10 cellular contexts compared by ENCODE assay signal in genomic region chr2:134365356-134365755, GRCh38.
DNase-seq lines count a peak whose midpoint lies in the region; ATAC-seq and TF ChIP-seq lines count a peak whose summit lies in the region.
"Had no signal": no experiment of that assay in that cellular context is flagged by ENCODE, and none has a peak within 500 bp of the region (broad histone marks: within the 10 kb centered on the region; RNA-seq: fewer than 3 reads in every experiment).

No MANE protein-coding gene starts in this region.

- H3K27me3 Mint-ChIP-seq in activated T-helper 17 cell treated with anti-CD3 and anti-CD28 coated beads, Interleukin-2, amount 50 U/mL, for 72 hours = no peaks in the 10 kb centered on the region
- H3K27me3 Mint-ChIP-seq in neural crest cell (ENCODE audit: low read depth) = no peaks in the 10 kb centered on the region

- no peak for TF ChIP-seq POLR2A in HCT116 (IDR thresholded peaks at IDR 0.05; ENCODE audit: borderline replicate concordance, extremely low read depth, insufficient read depth, insufficient read length)

- peaks cover 16% of the 10 kb centered on the region for H3K4me1 ChIP-seq in DOHH2 (ENCODE audit: control insufficient read depth, low read length)
- H3K4me1 ChIP-seq in HCT116 (ENCODE audit: control insufficient read depth in 1 of 2, insufficient read depth in 2 of 2, low read length in 2 of 2) = no peaks in the 10 kb centered on the region; a peak in 1 of 4 replicates

- peaks cover 55% of the 10 kb centered on the region for H3K36me3 ChIP-seq in DOHH2 (ENCODE audit: control insufficient read depth, low read length)
- no peaks in the 10 kb centered on the region for H3K36me3 ChIP-seq in HCT116 (ENCODE audit: control insufficient read depth in 1 of 2, insufficient read depth in 2 of 2, low read length in 2 of 2)

- H2AFZ ChIP-seq in HCT116 (ENCODE audit: low read depth, low read length, poor library complexity, severe bottlenecking) = no peak overlapping the region

- H3K4me1 Mint-ChIP-seq in activated T-helper 17 cell treated with anti-CD3 and anti-CD28 coated beads, Interleukin-2, amount 50 U/mL, for 72 hours = peaks cover 39% of the 10 kb centered on the region
- H3K4me1 Mint-ChIP-seq in neural crest cell = no peaks in the 10 kb centered on the region

- H3K9me2 ChIP-seq in DOHH2 (replicated peaks; ENCODE audit: control insufficient read depth, low read length) = no peaks in the 10 kb centered on the region
- no peaks in the 10 kb centered on the region for H3K9me2 ChIP-seq in HCT116 (ENCODE audit: insufficient read depth)

- RAD21 ChIA-PET in HCT116 (lab: Charles Lee; ENCODE audit: low non-redundant PET in 1 of 2, low total read pairs in 2 of 2, uncharacterized antibody in 2 of 2, unreplicated experiment in 2 of 2) = no interaction called here

- H3K27ac ChIP-seq in DOHH2 (ENCODE audit: low read depth, low read length) = no peak overlapping the region
- H3K27ac ChIP-seq in HCT116 (ENCODE audit: low read depth, low read length) = no peak overlapping the region
- H3K27ac ChIP-seq: adrenal gland had no signal

- H4K20me1 ChIP-seq in DOHH2 (ENCODE audit: control insufficient read depth, insufficient read depth, low read depth, low read length) (no peaks in the 10 kb centered on the region), HCT116 (ENCODE audit: insufficient read depth) (no peaks in the 10 kb centered on the region)

- H3K4me3 ChIP-seq in DOHH2 (ENCODE audit: low read length) (no peak overlapping the region), HCT116 (replicated peaks in 1 of 2; ENCODE audit: low read depth in 1 of 2, low read length in 2 of 2) (no peak overlapping the region)
- H3K4me3 ChIP-seq: adrenal gland had no signal

- BruUV-seq in HCT116 (replicated peaks; lab: Mats Ljungman, UMichigan) = no TSS peak

- ATAC-seq in HCT116 (peak; percentile 89), HG03280 (IDR thresholded peaks at IDR 0.05; ENCODE audit: unreplicated experiment) (no peak)
- no peak for ATAC-seq in activated T-helper 17 cell treated with anti-CD3 and anti-CD28 coated beads, Interleukin-2, amount 50 U/mL, for 72 hours (replicated peaks)

- no peaks in the 10 kb centered on the region for H3F3A ChIP-seq in DOHH2 (ENCODE audit: control insufficient read depth, insufficient read depth)

- H3K27me3 ChIP-seq in DOHH2 (ENCODE audit: control insufficient read depth, low read length) = no peaks in the 10 kb centered on the region
- no peaks in the 10 kb centered on the region for H3K27me3 ChIP-seq in HCT116 (ENCODE audit: insufficient read depth, low read length)
- H3K27me3 ChIP-seq: adrenal gland had no signal

- peaks cover 90% of the 10 kb centered on the region for H3K36me3 Mint-ChIP-seq in activated T-helper 17 cell treated with anti-CD3 and anti-CD28 coated beads, Interleukin-2, amount 50 U/mL, for 72 hours (ENCODE audit: low read depth)
- no peaks in the 10 kb centered on the region for H3K36me3 Mint-ChIP-seq in neural crest cell (ENCODE audit: low read depth)

- no peaks in the 10 kb centered on the region for H3K9me3 Mint-ChIP-seq in activated T-helper 17 cell treated with anti-CD3 and anti-CD28 coated beads, Interleukin-2, amount 50 U/mL, for 72 hours
- H3K9me3 Mint-ChIP-seq in neural crest cell = no peaks in the 10 kb centered on the region
- H3K9me3 Mint-ChIP-seq: nephron had no signal

- H3K27ac Mint-ChIP-seq in activated T-helper 17 cell treated with anti-CD3 and anti-CD28 coated beads, Interleukin-2, amount 50 U/mL, for 72 hours = peak overlapping the region; percentile 68
- no peak overlapping the region for H3K27ac Mint-ChIP-seq in neural crest cell (ENCODE audit: unreplicated experiment)
- H3K27ac Mint-ChIP-seq: nephron had no signal

- peak; percentile 11; the same call in 1 of the 2 replicates for TF ChIP-seq RAD21 in HCT116 (IDR thresholded peaks at IDR 0.05; ENCODE audit: low read depth)

- H3K4me3 Mint-ChIP-seq in activated T-helper 17 cell treated with anti-CD3 and anti-CD28 coated beads, Interleukin-2, amount 50 U/mL, for 72 hours = no peak overlapping the region
- H3K4me3 Mint-ChIP-seq in neural crest cell = no peak overlapping the region
- H3K4me3 Mint-ChIP-seq: nephron had no signal

- CTCF ChIA-PET in HCT116 (lab: Charles Lee) = no interaction called here

- intact Hi-C loops in HCT116 (cut with micrococcal nuclease) = no loop called here

- POLR2A ChIA-PET in HCT116 (lab: Charles Lee) = no interaction called here

- no peaks in the 10 kb centered on the region for H3K79me2 ChIP-seq in DOHH2 (ENCODE audit: control insufficient read depth, low read length)
- no peaks in the 10 kb centered on the region for H3K79me2 ChIP-seq in HCT116 (ENCODE audit: insufficient read depth, low read length)

- DNase-seq in HCT116 (ENCODE audit: low read depth, low spot score) (peak; percentile 10), neural crest cell (ENCODE audit: low read depth, low spot score) (no peak), NCI-H2227 treated with DMSO at 0.1 percent for 48 hours (lab: John Stamatoyannopoulos, UW) (no peak), amygdala (lab: John Stamatoyannopoulos, UW) (no peak)
- DNase-seq: adrenal gland, NCI-H510A had no signal

- H3K9me3 ChIP-seq in DOHH2 (ENCODE audit: control insufficient read depth, insufficient read depth, low read length) (no peaks in the 10 kb centered on the region), HCT116 (ENCODE audit: control insufficient read depth in 1 of 2, insufficient read depth in 1 of 2, low read depth in 1 of 2, low read length in 2 of 2) (no peaks in the 10 kb centered on the region)
- H3K9me3 ChIP-seq: adrenal gland had no signal

- TF ChIP-seq CTCF in DOHH2 (IDR thresholded peaks at IDR 0.05; ENCODE audit: low read depth, low read length, poor library complexity, severe bottlenecking) = peak; percentile 37
- TF ChIP-seq CTCF in HCT116 (IDR thresholded peaks at IDR 0.05 in 2 of 3, conservative IDR thresholded peaks at IDR 0.05 in 1 of 3; ENCODE audit: borderline replicate concordance in 1 of 3, insufficient read depth in 1 of 3, low read depth in 2 of 3, low read length in 2 of 3) = peak; percentile 22 to 34 (median 28); a peak in 3 of 6 replicates
- TF ChIP-seq CTCF in neural crest cell (conservative IDR thresholded peaks at IDR 0.05) = peak; percentile 29

- H3K4me2 ChIP-seq in DOHH2 (ENCODE audit: low read length) (no peak overlapping the region), HCT116 (ENCODE audit: low read length) (no peak overlapping the region)

- no peak overlapping the region for H3K9ac ChIP-seq in HCT116 (ENCODE audit: low read length)

TF ChIP-seq in HCT116, 20 proteins besides CTCF, POLR2A, EP300 and RAD21:
- TF ChIP-seq CBX3 (IDR thresholded peaks at IDR 0.05; ENCODE audit: low read depth) (no peak), REST (IDR thresholded peaks at IDR 0.05; ENCODE audit: low read depth) (no peak)
